In genomic region chr17:42774066-42774750, GRCh38 we compare ENCODE assay signal across 8 cellular contexts. TPM values are rescaled to one million over a fixed set of nuclear protein-coding genes. Genes with fewer than 3 reads are reported as not detected.
A peak's percentile ranks its signal among the peaks of the same experiment; 100 is the strongest.
DNase-seq lines count a peak whose midpoint lies in the region; ATAC-seq, FAIRE-seq and TF ChIP-seq lines count a peak whose summit lies in the region.

No MANE protein-coding gene starts in this region.

- no peaks in the 10 kb centered on the region for H3K27me3 ChIP-seq in tibial artery
- H3K27me3 ChIP-seq in aorta (ENCODE audit: control insufficient read depth in 1 of 2, insufficient read depth in 2 of 2, low read length in 1 of 2), result no peaks in the 10 kb centered on the region

- intact Hi-C loops in kidney (cut with DNase I) (no loop called here), tibial artery (cut with DNase I; ENCODE audit: low total_unique reads) (no loop called here), aorta (cut with DNase I) (no loop called here)

- FAIRE-seq in kidney (lab: Jason Lieb, UNC), result no peak

- no peak for DNase-seq in activated T-cell treated with anti-CD3 and anti-CD28 coated beads, Interleukin-2, amount 50 U/mL, for 72 hours
- DNase-seq in activated T-cell treated with anti-CD3 and anti-CD28 coated beads for 4 hours (no peak), kidney (no peak), tibial artery (no peak), aorta (no peak)
- DNase-seq in activated naive CD4-positive, alpha-beta T cell treated with anti-CD3 and anti-CD28 coated beads, Interleukin-2, amount 50 U/mL, for 72 hours (ENCODE audit: low spot score in 2 of 2), result no peak

- H3K9me3 ChIP-seq in kidney (ENCODE audit: control insufficient read depth in 1 of 2, low read length in 2 of 2) (no peaks in the 10 kb centered on the region), tibial artery (no peaks in the 10 kb centered on the region), aorta (ENCODE audit: control insufficient read depth, low read length) (no peaks in the 10 kb centered on the region)

- H3K27ac ChIP-seq in kidney (ENCODE audit: low read depth in 2 of 2, low read length in 2 of 2) (peak overlapping the region; percentile 80 to 89), tibial artery (peak overlapping the region; percentile 70 to 76), aorta (ENCODE audit: low read depth in 1 of 2, low read length in 2 of 2) (no peak overlapping the region)

- H3K9me3 Mint-ChIP-seq in activated T-cell treated with anti-CD3 and anti-CD28 coated beads, Interleukin-2, amount 50 U/mL, for 72 hours, result no peaks in the 10 kb centered on the region
- H3K9me3 Mint-ChIP-seq in activated naive CD4-positive, alpha-beta T cell treated with anti-CD3 and anti-CD28 coated beads, Interleukin-2, amount 50 U/mL, for 72 hours, result no peaks in the 10 kb centered on the region

- H3K27me3 Mint-ChIP-seq in activated T-cell treated with anti-CD3 and anti-CD28 coated beads, Interleukin-2, amount 50 U/mL, for 72 hours (ENCODE audit: low read depth), result no peaks in the 10 kb centered on the region

- no peak for ATAC-seq in activated T-cell treated with anti-CD3 and anti-CD28 coated beads, Interleukin-2, amount 50 U/mL, for 72 hours (replicated peaks in 1 of 2)
- ATAC-seq in activated naive CD4-positive, alpha-beta T cell treated with anti-CD3 and anti-CD28 coated beads, Interleukin-2, amount 50 U/mL, for 72 hours, result no peak
- ATAC-seq in HG02981 (IDR thresholded peaks at IDR 0.05; ENCODE audit: unreplicated experiment), result no peak
- ATAC-seq in aorta (ENCODE audit: low FRiP score), result no peak
- ATAC-seq in HG03280 (IDR thresholded peaks at IDR 0.05; ENCODE audit: unreplicated experiment), result no peak

- peaks cover 12 to 27% of the 10 kb centered on the region in 2 donors for H3K36me3 ChIP-seq in kidney (ENCODE audit: control insufficient read depth in 1 of 2, insufficient read depth in 2 of 2, low read length in 2 of 2)
- peaks cover 37 to 45% (median 43%) of the 10 kb centered on the region in 3 donors for H3K36me3 ChIP-seq in tibial artery
- H3K36me3 ChIP-seq in aorta (ENCODE audit: control insufficient read depth in 1 of 2, insufficient read depth in 2 of 2, low read length in 1 of 2), result peaks cover 0 to under 1% of the 10 kb centered on the region in 2 donors

- peaks cover 25% of the 10 kb centered on the region for H3K4me1 Mint-ChIP-seq in activated T-cell treated with anti-CD3 and anti-CD28 coated beads, Interleukin-2, amount 50 U/mL, for 72 hours (ENCODE audit: low read depth)

- H3K9ac ChIP-seq in kidney (ENCODE audit: low read length in 2 of 2), result peak overlapping the region; percentile 97 to 100

- H3K4me1 ChIP-seq in kidney (ENCODE audit: control insufficient read depth in 1 of 2, insufficient read depth in 1 of 2, low read depth in 1 of 2, low read length in 2 of 2), result peaks cover 5 to 7% of the 10 kb centered on the region in 2 donors
- peaks cover 0 to 17% (median 9%) of the 10 kb centered on the region in 4 donors for H3K4me1 ChIP-seq in tibial artery
- H3K4me1 ChIP-seq in aorta (ENCODE audit: control insufficient read depth in 1 of 2, insufficient read depth in 2 of 2, low read length in 2 of 2), result no peaks in the 10 kb centered on the region

- 66 to 70% methylated on average over 3 of the region's 3 CpGs for WGBS in aorta, 2 donors

- peak overlapping the region; percentile 99 for H3K4me3 Mint-ChIP-seq in activated T-cell treated with anti-CD3 and anti-CD28 coated beads, Interleukin-2, amount 50 U/mL, for 72 hours

- peak overlapping the region; percentile 98 for H3K27ac Mint-ChIP-seq in activated T-cell treated with anti-CD3 and anti-CD28 coated beads, Interleukin-2, amount 50 U/mL, for 72 hours
- peak overlapping the region; percentile 92 to 99 for H3K27ac Mint-ChIP-seq in activated naive CD4-positive, alpha-beta T cell treated with anti-CD3 and anti-CD28 coated beads, Interleukin-2, amount 50 U/mL, for 72 hours

- H3K4me3 ChIP-seq in kidney (ENCODE audit: low read length in 2 of 2), result peak overlapping the region; percentile 99
- peak overlapping the region; percentile 62 to 66 for H3K4me3 ChIP-seq in tibial artery
- H3K4me3 ChIP-seq in aorta (ENCODE audit: low read length in 2 of 2), result peak overlapping the region in 1 of 2 donors; percentile 70

- TF ChIP-seq CTCF in kidney (IDR thresholded peaks at IDR 0.05; ENCODE audit: borderline replicate concordance, extremely low read depth, insufficient read depth), result no peak
- TF ChIP-seq CTCF in tibial artery (IDR thresholded peaks at IDR 0.05), result no peak

- peaks cover 1 to 8% of the 10 kb centered on the region in 2 donors for H3K36me3 Mint-ChIP-seq in activated T-cell treated with anti-CD3 and anti-CD28 coated beads, Interleukin-2, amount 50 U/mL, for 72 hours (ENCODE audit: insufficient read depth in 2 of 2)
- peaks cover 25 to 29% of the 10 kb centered on the region in 2 donors for H3K36me3 Mint-ChIP-seq in activated naive CD4-positive, alpha-beta T cell treated with anti-CD3 and anti-CD28 coated beads, Interleukin-2, amount 50 U/mL, for 72 hours

RNA-seq across cellular contexts. Expression of gene VPS25, which starts 1.0 kb away (rescaled TPM):
- 10 to 100 TPM; 64.4 to 71.6 TPM for total RNA-seq in activated T-cell treated with anti-CD3 and anti-CD28 coated beads, Interleukin-2, amount 50 U/mL, for 72 hours
- total RNA-seq in activated naive CD4-positive, alpha-beta T cell treated with anti-CD3 and anti-CD28 coated beads, Interleukin-2, amount 50 U/mL, for 72 hours, result 10 to 100 TPM; 58.4 to 62.2 TPM
- total RNA-seq in kidney (85.2 TPM), aorta (10 to 100 TPM; 31.2 to 33.8 TPM)
- polyA plus RNA-seq in kidney (ENCODE audit: insufficient read depth, low read depth, low replicate concordance) (112 TPM), aorta (10 to 100 TPM; 45.5 to 46.8 TPM)

RNA-seq across cellular contexts. Expression of gene WNK4, which starts 6.2 kb away (rescaled TPM):
- 1 to 10 TPM; 1.0 to 1.1 TPM for total RNA-seq in activated T-cell treated with anti-CD3 and anti-CD28 coated beads, Interleukin-2, amount 50 U/mL, for 72 hours
- total RNA-seq in activated naive CD4-positive, alpha-beta T cell treated with anti-CD3 and anti-CD28 coated beads, Interleukin-2, amount 50 U/mL, for 72 hours, result 1 to 10 TPM in 1 of 2 donors, under 1 TPM in 1; 0.56 to 1.7 TPM
- 14.9 TPM for total RNA-seq in kidney
- polyA plus RNA-seq in kidney (ENCODE audit: insufficient read depth, low read depth, low replicate concordance), result 26.4 TPM
- under 1 TPM; 0.19 to 0.24 TPM for total RNA-seq in aorta
- 1 to 10 TPM in 1 of 2 donors, not detected in 1; 1.1 TPM for polyA plus RNA-seq in aorta

RNA-seq across cellular contexts. Expression of gene RAMP2, which starts 13.2 kb away (rescaled TPM):
- not detected for total RNA-seq in activated T-cell treated with anti-CD3 and anti-CD28 coated beads, Interleukin-2, amount 50 U/mL, for 72 hours
- not detected for total RNA-seq in activated naive CD4-positive, alpha-beta T cell treated with anti-CD3 and anti-CD28 coated beads, Interleukin-2, amount 50 U/mL, for 72 hours
- total RNA-seq in kidney (55.7 TPM), aorta (10 to 100 TPM; 27.1 to 77.7 TPM)
- polyA plus RNA-seq in kidney (ENCODE audit: insufficient read depth, low read depth, low replicate concordance) (134 TPM), aorta (10 to 100 TPM in 1 of 2 donors, 1 to 10 TPM in 1; 8.1 to 14.5 TPM)

RNA-seq across cellular contexts. Expression of gene COA3, which starts 24.3 kb away (rescaled TPM):
- 10 to 100 TPM; 21.9 to 23.9 TPM for total RNA-seq in activated T-cell treated with anti-CD3 and anti-CD28 coated beads, Interleukin-2, amount 50 U/mL, for 72 hours
- 10 to 100 TPM; 14.8 to 32.7 TPM for total RNA-seq in activated naive CD4-positive, alpha-beta T cell treated with anti-CD3 and anti-CD28 coated beads, Interleukin-2, amount 50 U/mL, for 72 hours
- total RNA-seq in kidney, result 144 TPM
- polyA plus RNA-seq in kidney (ENCODE audit: insufficient read depth, low read depth, low replicate concordance), result 656 TPM
- 10 to 100 TPM; 31.7 to 34.8 TPM for total RNA-seq in aorta
- 100 to 1,000 TPM in 1 of 2 donors, 10 to 100 TPM in 1; 75.9 to 117 TPM for polyA plus RNA-seq in aorta

RNA-seq across cellular contexts. Expression of gene CNTD1, which starts 24.5 kb away (rescaled TPM):
- total RNA-seq in activated T-cell treated with anti-CD3 and anti-CD28 coated beads, Interleukin-2, amount 50 U/mL, for 72 hours, result under 1 TPM; 0.22 to 0.32 TPM
- total RNA-seq in activated naive CD4-positive, alpha-beta T cell treated with anti-CD3 and anti-CD28 coated beads, Interleukin-2, amount 50 U/mL, for 72 hours, result under 1 TPM in 1 of 2 donors, not detected in 1; 0.43 TPM
- total RNA-seq in kidney, result 0.60 TPM
- polyA plus RNA-seq in kidney (ENCODE audit: insufficient read depth, low read depth, low replicate concordance), result 0.95 TPM
- under 1 TPM in 1 of 2 donors, not detected in 1; 0.81 TPM for total RNA-seq in aorta
- 1 to 10 TPM in 1 of 2 donors, under 1 TPM in 1; 0.33 to 2.1 TPM for polyA plus RNA-seq in aorta

Comparison
In these comparisons a context has a peak if more than half of its experiments do, and no peak if none do; other contexts are left out.
1. H3K27ac ChIP-seq: peak in kidney (2 of 2) and tibial artery (2 of 2); none in aorta (0 of 2).
2. RNA of gene RAMP2, which starts 13.2 kb away (total RNA-seq): 27.1 to 77.7 TPM in aorta and 55.7 TPM in kidney (single experiment); not detected in activated T-cell treated with anti-CD3 and anti-CD28 coated beads, Interleukin-2, amount 50 U/mL, for 72 hours and not detected in activated naive CD4-positive, alpha-beta T cell treated with anti-CD3 and anti-CD28 coated beads, Interleukin-2, amount 50 U/mL, for 72 hours; every median in the first group is over 10 times any median in the second.